1 cellular context compared by ENCODE assay signal in the genomic region with DNA sequence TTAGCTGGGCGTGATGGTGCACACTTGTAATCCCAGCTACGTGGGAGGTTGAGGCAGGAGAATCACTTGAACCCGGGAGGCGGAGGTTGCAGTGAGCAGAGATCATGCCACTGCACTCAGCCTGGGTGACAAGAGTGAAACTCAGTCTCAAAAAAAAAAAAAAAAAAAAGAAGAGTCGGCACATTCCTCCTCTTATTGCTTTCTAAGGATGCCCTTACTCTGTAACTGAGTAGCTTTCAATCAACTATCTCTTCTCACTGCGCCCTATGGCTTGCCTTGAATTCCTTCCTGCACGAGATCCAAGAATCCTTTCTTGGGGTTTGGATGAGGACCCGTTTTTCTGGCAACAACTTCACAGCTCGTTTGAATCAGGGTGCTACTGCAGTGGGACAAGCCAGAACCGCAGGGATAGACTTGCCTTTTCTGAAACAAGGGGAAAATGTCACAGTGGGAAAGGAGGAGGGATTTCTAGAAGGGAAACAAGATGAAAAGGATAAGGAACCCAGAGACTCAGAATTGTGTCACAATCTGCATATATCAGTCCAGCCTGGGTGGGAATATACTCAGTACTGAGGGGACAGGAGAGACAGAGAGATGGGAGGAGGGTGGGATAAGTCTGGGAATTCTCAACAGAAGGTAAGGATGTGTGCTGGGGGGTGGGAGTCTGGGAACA.
TF ChIP-seq lines count a peak whose summit lies in the region.

No MANE protein-coding gene starts in this region.

TF ChIP-seq in endothelial cell of umbilical vein, 7 proteins besides CTCF, POLR2A, EP300 and RAD21 (continued from another document):
- TF ChIP-seq MAX (IDR thresholded peaks at IDR 0.05; ENCODE audit: insufficient read depth, insufficient read length) (no peak), JUN (IDR thresholded peaks at IDR 0.05; ENCODE audit: borderline replicate concordance, insufficient read depth, insufficient read length, low read depth) (no peak), GATA2 (IDR thresholded peaks at IDR 0.05; ENCODE audit: insufficient read depth, insufficient read length, low read depth, low read length) (no peak), FOS (IDR thresholded peaks at IDR 0.05; ENCODE audit: borderline replicate concordance, insufficient read depth, low read length) (no peak)
